ENCODE assay signal across 22 cellular contexts in the genomic region with DNA sequence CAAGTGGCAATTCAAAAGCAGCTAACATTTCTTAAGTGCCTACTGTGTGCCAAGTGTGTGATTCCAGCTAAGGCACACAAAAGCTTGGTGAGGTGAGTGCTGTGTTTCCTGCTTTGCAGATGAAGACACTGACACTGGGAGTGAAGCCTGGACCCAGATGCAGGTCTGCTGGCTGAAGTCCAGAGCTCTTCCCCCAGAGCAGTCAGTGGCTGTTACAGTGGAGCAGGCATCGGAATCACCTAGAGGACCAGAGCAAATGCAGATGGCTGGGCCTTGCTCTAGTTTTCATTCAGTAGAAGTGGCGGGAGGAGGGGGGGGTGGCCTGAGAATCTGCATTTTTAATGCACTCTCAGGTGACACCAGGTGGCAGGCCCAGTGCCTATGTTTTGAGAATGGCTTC.
"Had no signal": no experiment of that assay in that cellular context is flagged by ENCODE, and none has a peak within 500 bp of the region (broad histone marks: within the 10 kb centered on the region; RNA-seq: fewer than 3 reads in every experiment).

No MANE protein-coding gene starts in this region.

- H3K36me3 Mint-ChIP-seq: activated naive CD4-positive, alpha-beta T cell treated with anti-CD3 and anti-CD28 coated beads, Interleukin-2, amount 10 ng/mL, durations not matched to agents 7 days and 5 days; naive B cell had no signal

- H3K36me3 ChIP-seq: brain microvascular endothelial cell, colonic mucosa, left ventricle myocardium inferior, right atrium auricular region, thyroid gland had no signal

- DNase-seq: activated CD4-positive, alpha-beta memory T cell treated with anti-CD3 and anti-CD28 coated beads, Interleukin-2, amount 10 ng/mL, durations not matched to agents 7 days and 5 days; activated CD4-positive, alpha-beta T cell treated with anti-CD3 and anti-CD28 coated beads for 36 hours; activated CD8-positive, alpha-beta memory T cell treated with anti-CD3 and anti-CD28 coated beads, Interleukin-2, amount 50 U/mL, for 4 hours; activated naive CD4-positive, alpha-beta T cell treated with anti-CD3 and anti-CD28 coated beads, Interleukin-2, amount 10 ng/mL, durations not matched to agents 7 days and 5 days; activated naive CD8-positive, alpha-beta T cell treated with anti-CD3 and anti-CD28 coated beads, Interleukin-2, amount 50 U/mL, for 24 hours; activated T-cell treated with anti-CD3 and anti-CD28 coated beads, Interleukin-2, amount 50 U/mL, for 4 hours; aorta; brain microvascular endothelial cell; colonic mucosa; foreskin melanocyte; left ventricle myocardium inferior; mammary epithelial cell; mucosa of descending colon; naive B cell; stimulated activated CD4-positive, alpha-beta T cell treated with anti-CD3 and anti-CD28 coated beads, Interleukin-12 subunit alpha, Interleukin-12 subunit beta, amount 100 ng/mL, for 4 hours; stimulated activated CD4-positive, alpha-beta T cell treated with anti-CD3 and anti-CD28 coated beads, Interleukin-1b, Interleukin-23, amount 100 ng/mL, for 48 hours; stimulated activated naive CD4-positive, alpha-beta T cell treated with Interleukin-2 at 50 U/mL for 16 hours had no signal

- H3K27me3 ChIP-seq: brain microvascular endothelial cell, colonic mucosa, right atrium auricular region, thyroid gland had no signal

- H3K4me1 ChIP-seq: colonic mucosa, right atrium auricular region had no signal

- H3K27ac ChIP-seq: brain microvascular endothelial cell, colonic mucosa, left ventricle myocardium inferior, right atrium auricular region, thyroid gland had no signal

- H3K4me3 Mint-ChIP-seq: activated CD4-positive, alpha-beta memory T cell treated with anti-CD3 and anti-CD28 coated beads, Interleukin-2, amount 10 ng/mL, durations not matched to agents 7 days and 5 days; activated CD4-positive, alpha-beta T cell treated with anti-CD3 and anti-CD28 coated beads for 36 hours; activated naive CD4-positive, alpha-beta T cell treated with anti-CD3 and anti-CD28 coated beads, Interleukin-2, amount 10 ng/mL, durations not matched to agents 7 days and 5 days; activated naive CD8-positive, alpha-beta T cell treated with anti-CD3 and anti-CD28 coated beads, Interleukin-2, amount 50 U/mL, for 24 hours; activated T-cell treated with anti-CD3 and anti-CD28 coated beads, Interleukin-2, amount 50 U/mL, for 4 hours; central memory CD8-positive, alpha-beta T cell; naive B cell; neural crest cell had no signal

- ATAC-seq: activated CD4-positive, alpha-beta T cell treated with anti-CD3 and anti-CD28 coated beads for 36 hours; activated naive CD8-positive, alpha-beta T cell treated with anti-CD3 and anti-CD28 coated beads, Interleukin-2, amount 50 U/mL, for 24 hours; activated T-cell treated with anti-CD3 and anti-CD28 coated beads, Interleukin-2, amount 50 U/mL, for 4 hours; mucosa of descending colon had no signal

- H3K9me3 ChIP-seq: colonic mucosa, left ventricle myocardium inferior, mucosa of descending colon, right atrium auricular region, thyroid gland had no signal

- H3K4me1 Mint-ChIP-seq: activated CD4-positive, alpha-beta memory T cell treated with anti-CD3 and anti-CD28 coated beads, Interleukin-2, amount 10 ng/mL, durations not matched to agents 7 days and 5 days; activated CD4-positive, alpha-beta T cell treated with anti-CD3 and anti-CD28 coated beads for 36 hours; activated naive CD4-positive, alpha-beta T cell treated with anti-CD3 and anti-CD28 coated beads, Interleukin-2, amount 10 ng/mL, durations not matched to agents 7 days and 5 days; activated naive CD8-positive, alpha-beta T cell treated with anti-CD3 and anti-CD28 coated beads, Interleukin-2, amount 50 U/mL, for 24 hours; central memory CD8-positive, alpha-beta T cell; naive B cell had no signal

- H3K9me3 Mint-ChIP-seq: activated CD4-positive, alpha-beta memory T cell treated with anti-CD3 and anti-CD28 coated beads, Interleukin-2, amount 10 ng/mL, durations not matched to agents 7 days and 5 days; activated naive CD4-positive, alpha-beta T cell treated with anti-CD3 and anti-CD28 coated beads, Interleukin-2, amount 10 ng/mL, durations not matched to agents 7 days and 5 days; activated naive CD8-positive, alpha-beta T cell treated with anti-CD3 and anti-CD28 coated beads, Interleukin-2, amount 50 U/mL, for 24 hours; activated T-cell treated with anti-CD3 and anti-CD28 coated beads, Interleukin-2, amount 50 U/mL, for 4 hours; central memory CD8-positive, alpha-beta T cell; neural crest cell had no signal

- H3K4me3 ChIP-seq: colonic mucosa, left ventricle myocardium inferior, mucosa of descending colon, right atrium auricular region, thyroid gland had no signal

- H3K27ac Mint-ChIP-seq: activated CD4-positive, alpha-beta memory T cell treated with anti-CD3 and anti-CD28 coated beads, Interleukin-2, amount 10 ng/mL, durations not matched to agents 7 days and 5 days; activated CD4-positive, alpha-beta T cell treated with anti-CD3 and anti-CD28 coated beads for 36 hours; activated naive CD4-positive, alpha-beta T cell treated with anti-CD3 and anti-CD28 coated beads, Interleukin-2, amount 10 ng/mL, durations not matched to agents 7 days and 5 days; activated naive CD8-positive, alpha-beta T cell treated with anti-CD3 and anti-CD28 coated beads, Interleukin-2, amount 50 U/mL, for 24 hours; naive B cell; progenitor cell of endocrine pancreas had no signal
